In genomic region chr15:66843581-66843980, GRCh38 we compare ENCODE assay signal across 1 cellular context.
TF ChIP-seq lines count a peak whose summit lies in the region.

No MANE protein-coding gene starts in this region.

TF ChIP-seq in endothelial cell of umbilical vein, 7 proteins besides CTCF, POLR2A, EP300 and RAD21 (continued from another document):
- TF ChIP-seq MAX (IDR thresholded peaks at IDR 0.05; ENCODE audit: insufficient read depth, insufficient read length), result no peak
- TF ChIP-seq EZH2 (IDR thresholded peaks at IDR 0.05; ENCODE audit: borderline replicate concordance, low read depth, low read length, severe bottlenecking), result no peak
